Comparison of ENCODE assay signal across 8 cellular contexts in genomic region chr7:97927797-97928748, GRCh38. TPM values are rescaled to one million over a fixed set of nuclear protein-coding genes. Genes with fewer than 3 reads are reported as not detected.
DNase-seq lines count a peak whose midpoint lies in the region; TF ChIP-seq lines count a peak whose summit lies in the region.
"Not testable (repeated sequence)": the region's sequence is repeated elsewhere in the genome, so short reads cannot be mapped to it uniquely, and the experiment has no call there.

No MANE protein-coding gene starts in this region.

- TF ChIP-seq POLR2A in esophagus squamous epithelium (IDR thresholded peaks at IDR 0.05): not testable (repeated sequence)

- not testable (repeated sequence) for H3K9me3 ChIP-seq in esophagus squamous epithelium

- TF ChIP-seq CTCF in GM12874 (IDR thresholded peaks at IDR 0.05; ENCODE audit: insufficient read depth, low read depth, low read length) (peak; percentile 85), esophagus squamous epithelium (IDR thresholded peaks at IDR 0.05) (peak; percentile 44 to 79 (median 73))

- H3K27me3 ChIP-seq in esophagus squamous epithelium: peaks cover 0 to 15% (median 0%) of the 10 kb centered on the region in 4 donors

- no CpG with 5 or more reads among the region's 80 CpGs for whole genome bisulfite sequencing in esophagus squamous epithelium, 2 donors

- H3K27ac ChIP-seq in esophagus squamous epithelium: not testable (repeated sequence)

- intact Hi-C loops in esophagus squamous epithelium (cut with DNase I): not testable (repeated sequence)

- H3K4me1 ChIP-seq in esophagus squamous epithelium: peaks cover 4 to 11% (median 8%) of the 10 kb centered on the region in 3 donors

- DNase-seq in 8988T: peak; percentile 56
- peak; percentile 38 for DNase-seq in NCI-H1092 (lab: John Stamatoyannopoulos, UW)
- DNase-seq in T follicular helper cell (ENCODE audit: low read depth): peak; percentile 44
- peak; percentile 51 for DNase-seq in activated gamma-delta T cell treated with anti-CD3 and anti-CD28 coated beads, Interleukin-2, amount 50 U/mL, for 16 hours (ENCODE audit: low read depth)
- DNase-seq in esophagus squamous epithelium (lab: John Stamatoyannopoulos, UW): not testable (repeated sequence)
- peak; percentile 22 to 55 for DNase-seq in lung microvascular endothelial cell (ENCODE audit: low read depth in 2 of 2)
- peak; percentile 46 to 71 (median 56) for DNase-seq in stimulated activated CD4-positive, alpha-beta T cell treated with anti-CD3 and anti-CD28 coated beads, Interleukin-1b, Interleukin-23, amount 100 ng/mL, for 24 hours (ENCODE audit: low read depth in 4 of 4, low spot score in 1 of 4)

- H3K36me3 ChIP-seq in esophagus squamous epithelium: not testable (repeated sequence)

- peak overlapping the region; percentile 34 to 69 (median 49) for H3K4me3 ChIP-seq in esophagus squamous epithelium

RNA-seq across cellular contexts. Expression of gene ASNS, which starts 55.9 kb away (rescaled TPM):
- 10 to 100 TPM in 2 of 4 donors, 1 to 10 TPM in 2; 7.5 to 19.8 (median 10.7) TPM for total RNA-seq in esophagus squamous epithelium
- 3.3 and 6.3 TPM in 2 replicates for total RNA-seq in lung microvascular endothelial cell
